1 cellular context compared by ENCODE assay signal in the genomic region with DNA sequence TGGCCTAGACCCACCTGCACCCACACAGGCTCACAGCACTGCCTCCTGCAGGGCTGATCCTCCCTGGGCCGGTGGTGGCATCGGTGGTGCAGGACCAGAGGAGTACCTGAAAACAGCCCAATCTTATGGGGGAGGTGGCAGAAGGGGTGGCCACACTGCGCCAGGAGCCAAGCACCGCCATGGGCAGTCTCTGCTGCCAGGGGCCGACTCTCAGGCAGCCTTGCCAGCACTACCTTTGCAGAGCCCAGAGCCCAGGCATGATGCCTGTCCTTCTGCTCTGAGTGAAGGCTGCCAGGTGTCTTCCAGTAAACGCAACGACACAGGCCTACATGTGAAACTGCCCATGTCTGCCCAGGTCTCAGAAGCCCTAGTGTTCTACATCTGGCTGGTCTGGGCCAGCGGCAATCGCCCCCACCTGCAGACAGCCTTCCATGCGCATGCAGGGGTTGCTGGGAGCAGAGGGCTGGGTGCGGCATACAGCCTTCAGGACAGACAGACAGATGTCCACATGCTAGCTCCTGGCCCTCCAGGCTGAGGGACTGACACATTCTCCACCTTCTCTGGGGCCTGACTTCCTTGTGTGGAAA.
TF ChIP-seq lines count a peak whose summit lies in the region.

No MANE protein-coding gene starts in this region.

TF ChIP-seq in SK-N-SH, 30 proteins besides CTCF, POLR2A, EP300 and RAD21 (continued from another document):
- TF ChIP-seq, protein P1, sequence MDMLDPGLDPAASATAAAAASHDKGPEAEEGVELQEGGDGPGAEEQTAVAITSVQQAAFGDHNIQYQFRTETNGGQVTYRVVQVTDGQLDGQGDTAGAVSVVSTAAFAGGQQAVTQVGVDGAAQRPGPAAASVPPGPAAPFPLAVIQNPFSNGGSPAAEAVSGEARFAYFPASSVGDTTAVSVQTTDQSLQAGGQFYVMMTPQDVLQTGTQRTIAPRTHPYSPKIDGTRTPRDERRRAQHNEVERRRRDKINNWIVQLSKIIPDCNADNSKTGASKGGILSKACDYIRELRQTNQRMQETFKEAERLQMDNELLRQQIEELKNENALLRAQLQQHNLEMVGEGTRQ (IDR thresholded peaks at IDR 0.05; ENCODE audit: borderline replicate concordance, low read depth, low read length): no peak
- TF ChIP-seq TEAD4 (IDR thresholded peaks at IDR 0.05; ENCODE audit: borderline replicate concordance, insufficient read depth) (no peak), CHD2 (IDR thresholded peaks at IDR 0.05; ENCODE audit: low read length, partially characterized antibody) (no peak)
